ENCODE assay signal across 2 cellular contexts in the genomic region with DNA sequence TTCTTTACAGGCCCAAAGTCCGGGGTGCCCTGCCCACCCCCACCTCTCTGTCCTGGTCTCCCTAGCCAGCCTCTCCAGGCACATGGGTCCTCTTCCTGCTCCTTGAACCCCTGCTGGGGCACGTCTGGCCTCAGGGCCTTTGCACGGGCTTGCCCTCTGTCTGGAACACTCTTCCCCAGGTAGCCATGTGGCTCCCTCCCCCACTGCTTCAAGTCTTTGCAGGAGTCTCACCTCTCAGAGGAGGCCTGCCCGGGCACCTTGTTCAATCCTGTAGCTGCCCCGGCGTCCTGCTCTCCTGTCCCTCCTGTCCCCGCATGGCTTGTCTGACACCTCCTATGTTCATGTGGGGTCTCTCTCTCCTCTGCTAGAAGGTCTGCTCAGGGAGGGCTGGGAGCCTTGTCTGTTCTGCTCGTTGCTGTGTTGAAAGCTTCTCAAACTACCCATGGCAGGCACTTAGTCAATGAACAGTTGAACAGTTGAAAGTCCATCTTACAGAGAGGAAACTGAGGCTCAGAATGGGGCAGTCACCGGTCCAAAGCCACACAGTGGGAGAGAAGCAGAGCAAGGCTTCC.
TF ChIP-seq lines count a peak whose summit lies in the region.

No MANE protein-coding gene starts in this region.

TF ChIP-seq in SK-N-SH, 30 proteins besides CTCF, POLR2A, EP300 and RAD21 (continued from another document):
- no peak for TF ChIP-seq SIN3A (IDR thresholded peaks at IDR 0.05; ENCODE audit: borderline replicate concordance, low read depth, low read length)
- TF ChIP-seq NFIC (IDR thresholded peaks at IDR 0.05; ENCODE audit: borderline replicate concordance): no peak
- TF ChIP-seq EZH2phosphoT487 (IDR thresholded peaks at IDR 0.05; ENCODE audit: borderline replicate concordance, low read depth): no peak
- TF ChIP-seq, protein P1, sequence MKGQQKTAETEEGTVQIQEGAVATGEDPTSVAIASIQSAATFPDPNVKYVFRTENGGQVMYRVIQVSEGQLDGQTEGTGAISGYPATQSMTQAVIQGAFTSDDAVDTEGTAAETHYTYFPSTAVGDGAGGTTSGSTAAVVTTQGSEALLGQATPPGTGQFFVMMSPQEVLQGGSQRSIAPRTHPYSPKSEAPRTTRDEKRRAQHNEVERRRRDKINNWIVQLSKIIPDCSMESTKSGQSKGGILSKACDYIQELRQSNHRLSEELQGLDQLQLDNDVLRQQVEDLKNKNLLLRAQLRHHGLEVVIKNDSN (IDR thresholded peaks at IDR 0.05; ENCODE audit: borderline replicate concordance, low read depth): no peak
- TF ChIP-seq GABPA (IDR thresholded peaks at IDR 0.05; ENCODE audit: low read depth): no peak

TF ChIP-seq in SK-N-SH treated with all-trans-retinoic acid at 6 μM for 48 hours, 23 proteins besides CTCF, POLR2A, EP300 and RAD21 (continued from another document):
- TF ChIP-seq, protein P2, sequence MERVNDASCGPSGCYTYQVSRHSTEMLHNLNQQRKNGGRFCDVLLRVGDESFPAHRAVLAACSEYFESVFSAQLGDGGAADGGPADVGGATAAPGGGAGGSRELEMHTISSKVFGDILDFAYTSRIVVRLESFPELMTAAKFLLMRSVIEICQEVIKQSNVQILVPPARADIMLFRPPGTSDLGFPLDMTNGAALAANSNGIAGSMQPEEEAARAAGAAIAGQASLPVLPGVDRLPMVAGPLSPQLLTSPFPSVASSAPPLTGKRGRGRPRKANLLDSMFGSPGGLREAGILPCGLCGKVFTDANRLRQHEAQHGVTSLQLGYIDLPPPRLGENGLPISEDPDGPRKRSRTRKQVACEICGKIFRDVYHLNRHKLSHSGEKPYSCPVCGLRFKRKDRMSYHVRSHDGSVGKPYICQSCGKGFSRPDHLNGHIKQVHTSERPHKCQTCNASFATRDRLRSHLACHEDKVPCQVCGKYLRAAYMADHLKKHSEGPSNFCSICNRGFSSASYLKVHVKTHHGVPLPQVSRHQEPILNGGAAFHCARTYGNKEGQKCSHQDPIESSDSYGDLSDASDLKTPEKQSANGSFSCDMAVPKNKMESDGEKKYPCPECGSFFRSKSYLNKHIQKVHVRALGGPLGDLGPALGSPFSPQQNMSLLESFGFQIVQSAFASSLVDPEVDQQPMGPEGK (CRISPR knock-in tag; IDR thresholded peaks at IDR 0.05; ENCODE audit: borderline replicate concordance): no peak
- TF ChIP-seq BACH2 (CRISPR knock-in tag; IDR thresholded peaks at IDR 0.05; ENCODE audit: borderline replicate concordance) (no peak), ZFP3 (CRISPR knock-in tag; IDR thresholded peaks at IDR 0.05) (no peak)
TF ChIP-seq in SK-N-SH treated with all-trans-retinoic acid at 6 μM for 48 hours: peak in this region for 0.
